In the genomic region with DNA sequence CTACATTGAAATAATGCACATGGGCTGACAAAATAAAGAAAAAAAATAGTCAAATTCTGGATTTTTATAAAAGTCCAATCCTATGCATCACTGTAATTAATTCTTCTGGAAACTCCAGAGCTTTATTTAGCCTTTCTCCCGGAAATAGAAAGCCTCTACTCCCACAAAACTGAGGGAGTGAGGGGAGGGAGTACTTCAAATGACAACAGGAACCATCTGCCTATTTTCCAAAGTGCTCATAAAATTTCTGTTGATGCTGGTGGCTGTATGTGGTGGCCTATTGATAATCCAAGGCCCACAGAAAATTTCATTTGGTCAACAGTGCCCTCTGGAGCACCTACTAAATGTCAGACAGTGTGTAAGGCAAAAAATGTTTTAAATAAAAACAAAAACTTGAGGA, we compare ENCODE assay signal across 16 cellular contexts.
DNase-seq lines count a peak whose midpoint lies in the region; ATAC-seq, FAIRE-seq and TF ChIP-seq lines count a peak whose summit lies in the region.
"Had no signal": no experiment of that assay in that cellular context is flagged by ENCODE, and none has a peak within 500 bp of the region (broad histone marks: within the 10 kb centered on the region; RNA-seq: fewer than 3 reads in every experiment).

No MANE protein-coding gene starts in this region.

- intact Hi-C loops in K562 (cut with micrococcal nuclease) (loop anchor here (5.0 kb wide), 1 partner anchor 64 kb away; the partner anchor contains the start of gene KIF21A), dorsolateral prefrontal cortex (cut with DNase I) (no loop called here)

- in situ Hi-C loops in K562 (cut with MboI) = no loop called here

- TF ChIP-seq POLR2A in K562 (conservative IDR thresholded peaks at IDR 0.05) = no peak

- no peak overlapping the region for H3K27ac ChIP-seq in K562 (ENCODE audit: extremely low read depth, low read depth, low read length)
- H3K27ac ChIP-seq in dorsolateral prefrontal cortex = no peak overlapping the region
- H3K27ac ChIP-seq: C4-2B had no signal

- H3K27me3 ChIP-seq in K562 (ENCODE audit: control insufficient read depth in 2 of 2, insufficient read depth in 2 of 2, low read length in 2 of 2) (no peaks in the 10 kb centered on the region), dorsolateral prefrontal cortex (no peaks in the 10 kb centered on the region)

- ATAC-seq in K562 (no peak), omental fat pad (ENCODE audit: low FRiP score) (peak; percentile 21)

- no peak for TF ChIP-seq EP300 in K562 (IDR thresholded peaks at IDR 0.05; ENCODE audit: low read length)

- CTCF ChIA-PET in K562 (lab: Yijun Ruan, JAX; ENCODE audit: low intra/inter-chr PET ratio) = no interaction called here

- H3K9ac ChIP-seq in K562 (ENCODE audit: insufficient read depth in 1 of 2, low read depth in 2 of 2, low read length in 2 of 2) = no peak overlapping the region

- 33% methylated on average over 1 of the region's 1 CpG for WGBS in K562 (ENCODE audit: insufficient coverage, low coverage, missing lambda C conversion rate)

- no peaks in the 10 kb centered on the region for H3K36me3 ChIP-seq in K562 (ENCODE audit: control insufficient read depth, insufficient read depth, low read length)
- H3K36me3 ChIP-seq: HAP-1 had no signal

- no peaks in the 10 kb centered on the region for H3K9me1 ChIP-seq in K562 (ENCODE audit: control insufficient read depth, insufficient read depth, low read length)

- no peak for TF ChIP-seq RAD21 in K562 (CRISPR knock-in tag; conservative IDR thresholded peaks at IDR 0.05 in 1 of 2, IDR thresholded peaks at IDR 0.05 in 1 of 2)

- DNase-seq in DMS153 (lab: John Stamatoyannopoulos, UW) (peak; percentile 23), DMS153 treated with DMSO at 0.1 percent for 48 hours (lab: John Stamatoyannopoulos, UW; ENCODE audit: unreplicated experiment) (no peak), NCI-H82 treated with DMSO at 0.1 percent for 48 hours (lab: John Stamatoyannopoulos, UW; ENCODE audit: unreplicated experiment) (peak; percentile 33), K562 (ENCODE audit: extremely low read depth in 1 of 4, low spot score in 3 of 4) (no peak), omental fat pad (ENCODE audit: low spot score) (no peak), HT-29 (ENCODE audit: low spot score) (no peak), dorsolateral prefrontal cortex (no peak), hepatic stellate cell (ENCODE audit: low spot score) (no peak)
- DNase-seq: 8988T, DMS79, NCI-H1436 treated with DMSO at 0.1 percent for 48 hours, NCI-H510A treated with DMSO at 0.1 percent for 48 hours had no signal

- no peak for FAIRE-seq in K562 (lab: Jason Lieb, UNC)
- FAIRE-seq: GM12892, GM19239 had no signal

- no peak; a peak in 1 of 6 replicates for TF ChIP-seq CTCF in K562 (IDR thresholded peaks at IDR 0.05 in 2 of 3, conservative IDR thresholded peaks at IDR 0.05 in 1 of 3; ENCODE audit: insufficient read depth in 2 of 3, low read depth in 1 of 3, low read length in 3 of 3)
- no peak for TF ChIP-seq CTCF in omental fat pad (IDR thresholded peaks at IDR 0.05)
- TF ChIP-seq CTCF in dorsolateral prefrontal cortex (IDR thresholded peaks at IDR 0.05 in 54 of 56, conservative IDR thresholded peaks at IDR 0.05 in 2 of 56; ENCODE audit: low read depth in 1 of 56, partially characterized antibody in 56 of 56) = peak in 4 of 56 donors; percentile 8 to 32 (median 11)

- no TSS peak for BruUV-seq in K562 (replicated peaks; lab: Mats Ljungman, UMichigan)

- H3K4me1 ChIP-seq in K562 (replicated peaks in 1 of 2; ENCODE audit: control insufficient read depth in 2 of 2, insufficient read depth in 2 of 2, low read length in 2 of 2) = 0 out of 5 replicates have a peak, but pooled peaks cover 0 to under 1% of the 10 kb centered on the region in 2 experiments

- POLR2A ChIA-PET in K562 (lab: Yijun Ruan, JAX) = no interaction called here

- no peaks in the 10 kb centered on the region for H3K9me3 ChIP-seq in K562 (replicated peaks; ENCODE audit: control insufficient read depth, insufficient read depth, low read depth, low read length)
- H3K9me3 ChIP-seq: HAP-1 had no signal

- H4K20me1 ChIP-seq in K562 (replicated peaks; ENCODE audit: control insufficient read depth, insufficient read depth, low read length) = no peaks in the 10 kb centered on the region

- no peak overlapping the region for H2AFZ ChIP-seq in K562 (ENCODE audit: low read depth, low read length)

- H3K4me3 ChIP-seq in K562 = no peak overlapping the region
- H3K4me3 ChIP-seq in dorsolateral prefrontal cortex = no peak overlapping the region
- H3K4me3 ChIP-seq: HAP-1 had no signal

- no peaks in the 10 kb centered on the region for H3K79me2 ChIP-seq in K562 (ENCODE audit: control insufficient read depth, insufficient read depth, low read length)

- H3K4me2 ChIP-seq in K562 (ENCODE audit: insufficient read depth, low read length) = no peak overlapping the region

TF ChIP-seq in K562, 482 proteins besides CTCF, POLR2A, EP300 and RAD21:
- TF ChIP-seq HLTF (IDR thresholded peaks at IDR 0.05) (no peak), ZNF57 (CRISPR knock-in tag; IDR thresholded peaks at IDR 0.05) (0 out of 2 replicates have a peak, but pooled peaks have one; percentile 33)
TF ChIP-seq in K562: peak in this region for 1.

Comparison
In these comparisons a context has a peak if more than half of its experiments do, and no peak if none do; other contexts are left out.
1. DNase-seq: peak in DMS153 (single experiment) and NCI-H82 treated with DMSO at 0.1 percent for 48 hours (single experiment); none in DMS153 treated with DMSO at 0.1 percent for 48 hours (single experiment), K562 (0 of 4), omental fat pad (single experiment), HT-29 (single experiment), dorsolateral prefrontal cortex (0 of 10) and hepatic stellate cell (single experiment).